Comparison of ENCODE assay signal across 22 cellular contexts in genomic region chr19:58307736-58308135, GRCh38.
"Had no signal": no experiment of that assay in that cellular context is flagged by ENCODE, and none has a peak within 500 bp of the region (broad histone marks: within the 10 kb centered on the region; RNA-seq: fewer than 3 reads in every experiment).

No MANE protein-coding gene starts in this region.

- DNase-seq: activated B cell treated with CpG ODN at 0.5 μM for 24 hours; activated CD4-positive, alpha-beta memory T cell treated with anti-CD3 and anti-CD28 coated beads, Interleukin-2, amount 10 ng/mL, durations not matched to agents 7 days and 5 days; activated CD4-positive, alpha-beta T cell treated with anti-CD3 and anti-CD28 coated beads for 48 hours; activated CD8-positive, alpha-beta memory T cell treated with anti-CD3 and anti-CD28 coated beads, Interleukin-2, amount 50 U/mL, for 48 hours; activated naive CD4-positive, alpha-beta T cell treated with anti-CD3 and anti-CD28 coated beads for 36 hours; dermis blood vessel endothelial cell; effector memory CD8-positive, alpha-beta T cell; esophagus squamous epithelium; heart right ventricle; left lung; midbrain; ovary; psoas muscle; right cardiac atrium; stimulated activated CD4-positive, alpha-beta T cell treated with anti-CD3 and anti-CD28 coated beads, Interleukin-4, amount 100 ng/mL, for 1 hour; T-cell; T-helper 9 cell; upper lobe of right lung had no signal

- H3K9me3 Mint-ChIP-seq: activated B cell treated with CpG ODN at 0.5 μM for 24 hours; effector memory CD8-positive, alpha-beta T cell; T-cell had no signal

- H3K4me3 ChIP-seq: cardiac muscle cell, esophagus squamous epithelium, heart right ventricle, left lung, ovary, psoas muscle, skin epidermis, thoracic aorta, upper lobe of right lung had no signal

- H3K27me3 ChIP-seq: cardiac muscle cell, esophagus squamous epithelium, heart right ventricle, left lung, ovary, upper lobe of right lung had no signal

- ATAC-seq: effector memory CD8-positive, alpha-beta T cell; heart right ventricle; left lung; psoas muscle; right cardiac atrium; SK-N-SH treated with all-trans-retinoic acid at 6 μM for 48 hours; T-cell; upper lobe of right lung had no signal

- H3K27ac Mint-ChIP-seq: activated B cell treated with CpG ODN at 0.5 μM for 24 hours; activated naive CD4-positive, alpha-beta T cell treated with anti-CD3 and anti-CD28 coated beads for 36 hours; T-cell had no signal

- H3K4me3 Mint-ChIP-seq: activated B cell treated with CpG ODN at 0.5 μM for 24 hours; activated naive CD4-positive, alpha-beta T cell treated with anti-CD3 and anti-CD28 coated beads for 36 hours had no signal

- H3K9me3 ChIP-seq: esophagus squamous epithelium, left lung, ovary, psoas muscle, thoracic aorta, upper lobe of right lung had no signal

- H3K27ac ChIP-seq: cardiac muscle cell, esophagus squamous epithelium, heart right ventricle, left lung, ovary, psoas muscle, skin epidermis, thoracic aorta, upper lobe of right lung had no signal

- H3K27me3 Mint-ChIP-seq: activated B cell treated with CpG ODN at 0.5 μM for 24 hours; activated CD4-positive, alpha-beta memory T cell treated with anti-CD3 and anti-CD28 coated beads, Interleukin-2, amount 10 ng/mL, durations not matched to agents 7 days and 5 days; effector memory CD8-positive, alpha-beta T cell; T-cell had no signal

- H3K36me3 ChIP-seq: ovary had no signal
